16 cellular contexts compared by ENCODE assay signal in genomic region chr17:63988741-63989621, GRCh38. TPM values are rescaled to one million over a fixed set of nuclear protein-coding genes. Genes with fewer than 3 reads are reported as not detected.
DNase-seq lines count a peak whose midpoint lies in the region; ATAC-seq, FAIRE-seq and TF ChIP-seq lines count a peak whose summit lies in the region.
"Had no signal": no experiment of that assay in that cellular context is flagged by ENCODE, and none has a peak within 500 bp of the region (broad histone marks: within the 10 kb centered on the region; RNA-seq: fewer than 3 reads in every experiment).

No MANE protein-coding gene starts in this region.

- no peaks in the 10 kb centered on the region for H3K79me1 ChIP-seq in H1 (ENCODE audit: low read depth, low read length)

- no peak for TF ChIP-seq RAD21 in H1 (IDR thresholded peaks at IDR 0.05 in 1 of 2, conservative IDR thresholded peaks at IDR 0.05 in 1 of 2; ENCODE audit: low read depth in 2 of 2, low read length in 2 of 2)

- no peak for TF ChIP-seq CTCF in H1 (IDR thresholded peaks at IDR 0.05; ENCODE audit: control extremely low read depth in 1 of 3, insufficient read depth in 1 of 3, low read depth in 1 of 3, low read length in 3 of 3)
- no peak for TF ChIP-seq CTCF in thoracic aorta (IDR thresholded peaks at IDR 0.05)

- peak overlapping the region; percentile 96; the same call in 1 of the 2 replicates for H2BK12ac ChIP-seq in H1 (ENCODE audit: low read depth, low read length)

- TF ChIP-seq EP300 in H1 (IDR thresholded peaks at IDR 0.05; ENCODE audit: borderline replicate concordance in 1 of 2, low read depth in 2 of 2, low read length in 2 of 2) = no peak

- H2BK15ac ChIP-seq in H1 (ENCODE audit: low read length) = peak overlapping the region; percentile 94; the same call in 1 of the 2 replicates

- no peaks in the 10 kb centered on the region for H4K20me1 ChIP-seq in H1 (replicated peaks in 1 of 2; ENCODE audit: control insufficient read depth in 1 of 2, insufficient read depth in 2 of 2, low read length in 2 of 2)

- H3K9me3 ChIP-seq in H1 (ENCODE audit: insufficient read depth in 2 of 2, low read depth in 1 of 2, low read length in 1 of 2) (no peaks in the 10 kb centered on the region), thoracic aorta (no peaks in the 10 kb centered on the region)
- H3K9me3 ChIP-seq in effector memory CD4-positive, alpha-beta T cell (ENCODE audit: control insufficient read depth, low read length) = no peaks in the 10 kb centered on the region
- H3K9me3 ChIP-seq: Caco-2, neutrophil had no signal

- H3K27me3 ChIP-seq in H1 (replicated peaks in 1 of 4; ENCODE audit: control insufficient read depth in 3 of 4, extremely low read depth in 1 of 4, insufficient read depth in 3 of 4, low read length in 3 of 4) = peaks cover 0 to 4% (median 0%) of the 10 kb centered on the region in 4 experiments; a peak in 2 of 7 replicates
- H3K27me3 ChIP-seq in thoracic aorta (replicated peaks; ENCODE audit: insufficient read depth) = no peaks in the 10 kb centered on the region
- H3K27me3 ChIP-seq in effector memory CD4-positive, alpha-beta T cell (replicated peaks; ENCODE audit: control insufficient read depth, insufficient read depth, low read length, poor library complexity, severe bottlenecking) = no peaks in the 10 kb centered on the region

- H3K4me1 ChIP-seq in H1 (replicated peaks in 1 of 4; ENCODE audit: control insufficient read depth in 3 of 4, insufficient read depth in 4 of 4, low read length in 3 of 4) (peaks cover 0 to 18% (median 11%) of the 10 kb centered on the region in 4 experiments; a peak in 6 of 7 replicates), thoracic aorta (ENCODE audit: control insufficient read depth in 1 of 2, low read depth in 2 of 2) (peaks cover 8 to 36% of the 10 kb centered on the region in 2 donors)
- H3K4me1 ChIP-seq in effector memory CD4-positive, alpha-beta T cell (ENCODE audit: control insufficient read depth, insufficient read depth, low read length, poor library complexity, severe bottlenecking) = peaks cover 41% of the 10 kb centered on the region

- H3K18ac ChIP-seq in H1 (ENCODE audit: extremely low read depth, low read length) = peak overlapping the region; percentile 97

- H3K27ac ChIP-seq in H1 (ENCODE audit: low read depth, low read length) (no peak overlapping the region), thoracic aorta (no peak overlapping the region)
- H3K27ac ChIP-seq in effector memory CD4-positive, alpha-beta T cell (ENCODE audit: insufficient read depth, low read length, poor library complexity, severe bottlenecking) = no peak overlapping the region
- H3K27ac ChIP-seq: neutrophil had no signal

- POLR2A ChIA-PET in H1 (lab: Charles Lee; ENCODE audit: partially characterized antibody) = interaction anchor here (1.5 to 1.9 kb wide), 2 partner anchors 15 to 39 kb away, joined by 3 to 6 read pairs; no protein-coding TSS in a partner anchor

- no peak for TF ChIP-seq POLR2A in H1 (IDR thresholded peaks at IDR 0.05; ENCODE audit: control extremely low read depth in 1 of 2, low read depth in 2 of 2, low read length in 2 of 2)

- H2BK120ac ChIP-seq in H1 (replicated peaks; ENCODE audit: low read depth, low read length) = peak overlapping the region; percentile 64

- H3K23me2 ChIP-seq in H1 (ENCODE audit: low read depth, low read length) = no peaks in the 10 kb centered on the region; the same call in 1 of the 2 replicates

- H2BK5ac ChIP-seq in H1 (ENCODE audit: low read depth, low read length) = peak overlapping the region; percentile 13; the same call in 1 of the 2 replicates

- H3K79me2 ChIP-seq in H1 (ENCODE audit: control insufficient read depth in 1 of 2, insufficient read depth in 2 of 2, low read length in 2 of 2) = no peaks in the 10 kb centered on the region

- peak overlapping the region; percentile 18; the same call in 1 of the 2 replicates for H2AK5ac ChIP-seq in H1 (ENCODE audit: low read depth, low read length)

- peak overlapping the region; percentile 49 to 50; a peak in 3 of 4 replicates for H3K4me2 ChIP-seq in H1 (ENCODE audit: insufficient read depth in 1 of 2, low read depth in 2 of 2, low read length in 2 of 2)

- H3K4me3 ChIP-seq in H1 (ENCODE audit: extremely low read depth in 1 of 4, insufficient read depth in 2 of 4, low read depth in 3 of 4, low read length in 4 of 4) (no peak overlapping the region), thoracic aorta (peak overlapping the region; percentile 24)
- no peak overlapping the region for H3K4me3 ChIP-seq in effector memory CD4-positive, alpha-beta T cell (ENCODE audit: insufficient read depth, low read depth, low read length, poor library complexity, severe bottlenecking)

- 0 out of 2 replicates have a peak overlapping the region, but pooled peaks have one; percentile 10 for H2BK20ac ChIP-seq in H1 (ENCODE audit: low read length)

- ATAC-seq in thoracic aorta (ENCODE audit: insufficient number of reproducible peaks, low FRiP score, low read depth) (no peak), HG02763 (IDR thresholded peaks at IDR 0.05; ENCODE audit: unreplicated experiment) (no peak)
- ATAC-seq: activated T-helper 17 cell treated with anti-CD3 and anti-CD28 coated beads, Interleukin-2, amount 50 U/mL, for 72 hours had no signal

- 0 out of 7 replicates have a peak overlapping the region, but pooled peaks of 1 of the 4 experiments have one; percentile 2 for H3K9ac ChIP-seq in H1 (replicated peaks in 1 of 4; ENCODE audit: extremely low read depth in 1 of 4, low read depth in 3 of 4, low read length in 3 of 4)

- no peak overlapping the region for H3K23ac ChIP-seq in H1 (ENCODE audit: insufficient read length)

- H3K36me3 ChIP-seq in H1 (ENCODE audit: control insufficient read depth in 2 of 4, insufficient read depth in 4 of 4, low read length in 3 of 4) (no peaks in the 10 kb centered on the region), thoracic aorta (no peaks in the 10 kb centered on the region)
- H3K36me3 ChIP-seq in effector memory CD4-positive, alpha-beta T cell (ENCODE audit: control insufficient read depth, insufficient read depth, low read length) = no peaks in the 10 kb centered on the region
- H3K36me3 ChIP-seq: neutrophil had no signal

- H4K8ac ChIP-seq in H1 (ENCODE audit: extremely low read depth, insufficient read depth, low read length) = peak overlapping the region; percentile 85; the same call in 1 of the 2 replicates

- no peak overlapping the region for H3K14ac ChIP-seq in H1 (ENCODE audit: insufficient read length)

- H4K91ac ChIP-seq in H1 (replicated peaks; ENCODE audit: insufficient read length, low read length) = peak overlapping the region; percentile 91

- DNase-seq in NCI-H82 (lab: John Stamatoyannopoulos, UW) = peak; percentile 38
- no peak for DNase-seq in NCI-H82 treated with DMSO at 0.1 percent for 48 hours (lab: John Stamatoyannopoulos, UW; ENCODE audit: unreplicated experiment)
- DNase-seq in H1 (ENCODE audit: low read depth in 1 of 2, low spot score in 2 of 2) = peak in 1 of 2 experiments; percentile 64
- peak; percentile 38 for DNase-seq in mucosa of gallbladder (ENCODE audit: low spot score)
- no peak for DNase-seq in thoracic aorta (ENCODE audit: low spot score)
- DNase-seq in activated CD4-positive, CD25-positive, alpha-beta regulatory T cell treated with anti-CD3 and anti-CD28 coated beads, Interleukin-2, amount 50 U/mL, for 72 hours = no peak
- DNase-seq in effector memory CD4-positive, alpha-beta T cell = no peak
- DNase-seq: Caco-2, NCI-H1417, NCI-H510A treated with DMSO at 0.1 percent for 48 hours, RPMI8226 had no signal

- peak overlapping the region; percentile 69 for H3K4ac ChIP-seq in H1 (replicated peaks; ENCODE audit: insufficient read length, low read depth, low read length)

- CTCF ChIA-PET in H1 (lab: Charles Lee; ENCODE audit: partially characterized antibody) = interaction anchor here (0.7 to 18.4 kb wide), 28 partner anchors 9 to 144 kb away, joined by 3 to 219 read pairs (median 7); partner anchors contain the start of genes CSHL1, GH1 and GH2

- no peak overlapping the region for H3K56ac ChIP-seq in H1 (replicated peaks; ENCODE audit: insufficient read length, low read depth, low read length)

- peak overlapping the region; percentile 57 for H4K5ac ChIP-seq in H1 (ENCODE audit: insufficient read length, low read depth, low read length)

- FAIRE-seq in H1 (lab: Jason Lieb, UNC) = no peak

- 61% methylated on average over 25 of the region's 35 CpGs; no CpG with 5 or more reads in 1 of the 2 experiments for WGBS in H1 (ENCODE audit: extremely low coverage in 1 of 2, insufficient coverage in 1 of 2, insufficient read length in 1 of 2, insufficient replicate concordance in 2 of 2, low coverage in 1 of 2, low lambda C conversion rate in 2 of 2, missing lambda C conversion rate in 1 of 2), 2 experiments

- H2AFZ ChIP-seq in H1 (ENCODE audit: low read length) = peak overlapping the region; percentile 87

RNA-seq across cellular contexts. Expression of gene PRR29, which starts 9.2 kb away (rescaled TPM):
- 0.61 and 0.67 TPM in 2 replicates for total RNA-seq in H1 (2021; fragmentation: NEBNext Ultra II Directional; extraction: Animal tissue kit (Norgen Biotek cat#: 25700))
- 0.83 and 0.96 TPM in 2 replicates for polyA plus RNA-seq in H1 (2011; rRNA removed)
- polyA plus RNA-seq in H1 (2011; cell fraction: cytosol; rRNA removed) = 0.39 TPM
- polyA plus RNA-seq in H1 (2011; cell fraction: nucleus; rRNA removed) = 1.7 TPM
- polyA plus RNA-seq in H1 (2012, experiment 1 of 2) = 0.35 to 0.48 TPM (median 0.41 TPM) in 4 replicates
- 0.43 TPM for polyA plus RNA-seq in H1 (2012, experiment 2 of 2)
- polyA plus RNA-seq in H1 (2013, experiment 1 of 2) = 0.59 TPM
- 0.42 TPM for polyA plus RNA-seq in H1 (2013, experiment 2 of 2)
- 0.28 and 0.41 TPM in 2 replicates for polyA minus RNA-seq in H1 (2011; rRNA and poly(A)+ RNA removed)
- not detected for polyA minus RNA-seq in H1 (2011; cell fraction: cytosol; rRNA and poly(A)+ RNA removed)
- 1.4 TPM for polyA minus RNA-seq in H1 (2011; cell fraction: nucleus; rRNA and poly(A)+ RNA removed)
- total RNA-seq in mucosa of gallbladder (0.26 TPM), thoracic aorta (not detected)
- total RNA-seq: A673, Caco-2 had no signal

RNA-seq across cellular contexts. Expression of gene SCN4A, which starts 16.3 kb away (rescaled TPM):
- 6.6 and 8.5 TPM in 2 replicates for total RNA-seq in H1 (2021; fragmentation: NEBNext Ultra II Directional; extraction: Animal tissue kit (Norgen Biotek cat#: 25700))
- polyA plus RNA-seq in H1 (2011; rRNA removed) = 5.0 and 8.1 TPM in 2 replicates
- 6.5 TPM for polyA plus RNA-seq in H1 (2011; cell fraction: cytosol; rRNA removed)
- polyA plus RNA-seq in H1 (2011; cell fraction: nucleus; rRNA removed) = 22.4 TPM
- polyA plus RNA-seq in H1 (2012, experiment 1 of 2) = 4.5 to 9.2 TPM (median 9.0 TPM) in 4 replicates
- polyA plus RNA-seq in H1 (2012, experiment 2 of 2) = 5.9 TPM
- 4.2 TPM for polyA plus RNA-seq in H1 (2013, experiment 1 of 2)
- 3.6 TPM for polyA plus RNA-seq in H1 (2013, experiment 2 of 2)
- polyA minus RNA-seq in H1 (2011; rRNA and poly(A)+ RNA removed) = 27.3 and 39.8 TPM in 2 replicates
- polyA minus RNA-seq in H1 (2011; cell fraction: cytosol; rRNA and poly(A)+ RNA removed) = 18.9 TPM
- 39.2 TPM for polyA minus RNA-seq in H1 (2011; cell fraction: nucleus; rRNA and poly(A)+ RNA removed)
- total RNA-seq in mucosa of gallbladder (1.2 TPM), thoracic aorta (1 to 10 TPM in 1 of 2 donors, not detected in 1; 1.1 TPM)
- total RNA-seq: Caco-2 had no signal

RNA-seq across cellular contexts. Expression of gene ICAM2, which starts 31.5 kb away (rescaled TPM):
- 0.45 TPM in 1 of 2 replicates, not detected in the other for total RNA-seq in H1 (2021; fragmentation: NEBNext Ultra II Directional; extraction: Animal tissue kit (Norgen Biotek cat#: 25700))
- polyA plus RNA-seq in H1 (2011; rRNA removed) = 0.63 and 0.77 TPM in 2 replicates
- 0.44 TPM for polyA plus RNA-seq in H1 (2011; cell fraction: cytosol; rRNA removed)
- polyA plus RNA-seq in H1 (2011; cell fraction: nucleus; rRNA removed) = 0.60 TPM
- 0.27 to 0.81 TPM (median 0.46 TPM) in 3 of 4 replicates, not detected in the other for polyA plus RNA-seq in H1 (2012, experiment 1 of 2)
- 0.47 TPM for polyA plus RNA-seq in H1 (2012, experiment 2 of 2)
- polyA plus RNA-seq in H1 (2013, experiment 1 of 2) = 0.18 TPM
- polyA plus RNA-seq in H1 (2013, experiment 2 of 2) = 0.24 TPM
- 0.51 and 1.6 TPM in 2 replicates for polyA minus RNA-seq in H1 (2011; rRNA and poly(A)+ RNA removed)
- not detected for polyA minus RNA-seq in H1 (2011; cell fraction: cytosol; rRNA and poly(A)+ RNA removed)
- not detected for polyA minus RNA-seq in H1 (2011; cell fraction: nucleus; rRNA and poly(A)+ RNA removed)
- total RNA-seq in mucosa of gallbladder (14.8 TPM), thoracic aorta (10 to 100 TPM; 41.6 to 46.6 TPM)

RNA-seq across cellular contexts. Expression of gene CD79B, which starts 56.9 kb away (rescaled TPM):
- total RNA-seq in H1 (2021; fragmentation: NEBNext Ultra II Directional; extraction: Animal tissue kit (Norgen Biotek cat#: 25700)) = 1.5 and 2.2 TPM in 2 replicates
- polyA plus RNA-seq in H1 (2011; rRNA removed) = 3.9 and 4.4 TPM in 2 replicates
- polyA plus RNA-seq in H1 (2011; cell fraction: cytosol; rRNA removed) = 4.7 TPM
- 5.5 TPM for polyA plus RNA-seq in H1 (2011; cell fraction: nucleus; rRNA removed)
- polyA plus RNA-seq in H1 (2012, experiment 1 of 2) = 1.8 to 4.2 TPM (median 3.5 TPM) in 4 replicates
- 2.0 TPM for polyA plus RNA-seq in H1 (2012, experiment 2 of 2)
- polyA plus RNA-seq in H1 (2013, experiment 1 of 2) = 2.8 TPM
- 2.8 TPM for polyA plus RNA-seq in H1 (2013, experiment 2 of 2)
- polyA minus RNA-seq in H1 (2011; rRNA and poly(A)+ RNA removed) = 2.9 and 3.0 TPM in 2 replicates
- polyA minus RNA-seq in H1 (2011; cell fraction: cytosol; rRNA and poly(A)+ RNA removed) = not detected
- not detected for polyA minus RNA-seq in H1 (2011; cell fraction: nucleus; rRNA and poly(A)+ RNA removed)
- total RNA-seq in mucosa of gallbladder = 3.4 TPM
- total RNA-seq in thoracic aorta = 1 to 10 TPM; 4.3 to 6.0 TPM
- total RNA-seq: Caco-2, temporal lobe had no signal

Comparison
In these comparisons a context has a peak if more than half of its experiments do, and no peak if none do; other contexts are left out.
1. DNase-seq: peak in NCI-H82 (single experiment) and mucosa of gallbladder (single experiment); none in NCI-H82 treated with DMSO at 0.1 percent for 48 hours (single experiment), thoracic aorta (single experiment), activated CD4-positive, CD25-positive, alpha-beta regulatory T cell treated with anti-CD3 and anti-CD28 coated beads, Interleukin-2, amount 50 U/mL, for 72 hours (single experiment) and effector memory CD4-positive, alpha-beta T cell (0 of 3).
2. RNA of gene ICAM2, which starts 31.5 kb away (total RNA-seq): 41.6 to 46.6 TPM in thoracic aorta and 14.8 TPM in mucosa of gallbladder (single experiment); 0.45 TPM in H1; every median in the first group is over 10 times any median in the second.